ENCODE assay signal across 16 cellular contexts in the genomic region with DNA sequence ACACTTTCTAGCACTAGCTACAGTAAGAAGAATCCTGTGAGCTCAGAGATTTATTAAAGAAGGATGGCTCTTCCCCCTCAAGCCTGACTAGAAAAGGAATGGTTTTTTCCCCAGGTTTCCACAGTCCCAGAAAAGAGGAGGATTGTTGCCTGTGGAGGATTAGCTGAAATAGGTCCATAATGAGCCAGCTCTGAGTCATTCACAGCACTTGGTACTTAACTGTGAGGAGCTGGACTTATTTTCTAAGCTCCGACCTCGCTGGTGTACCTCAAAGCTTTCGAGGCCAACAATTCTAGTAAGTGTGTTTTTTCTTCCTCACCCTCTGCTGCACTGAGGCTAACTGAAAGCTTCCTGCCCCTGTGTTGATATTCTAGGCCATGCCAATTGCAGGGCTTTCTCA.
DNase-seq lines count a peak whose midpoint lies in the region; ATAC-seq and TF ChIP-seq lines count a peak whose summit lies in the region.
"Had no signal": no experiment of that assay in that cellular context is flagged by ENCODE, and none has a peak within 500 bp of the region (broad histone marks: within the 10 kb centered on the region; RNA-seq: fewer than 3 reads in every experiment).

No MANE protein-coding gene starts in this region.

- no peak overlapping the region for H3K9ac ChIP-seq in SK-N-SH
- H3K9ac ChIP-seq: parathyroid adenoma had no signal

- no peak overlapping the region for H3K4me3 ChIP-seq in SK-N-SH (ENCODE audit: low read depth in 2 of 2, low read length in 1 of 2)
- H3K4me3 ChIP-seq: GM12878, Peyer's patch had no signal

- no peaks in the 10 kb centered on the region for H3K79me2 ChIP-seq in SK-N-SH (ENCODE audit: insufficient read depth)
- H3K79me2 ChIP-seq: parathyroid adenoma had no signal

- H3K36me3 ChIP-seq in SK-N-SH (replicated peaks in 1 of 2; ENCODE audit: control insufficient read depth in 1 of 2, insufficient read depth in 2 of 2, low read length in 1 of 2) = no peaks in the 10 kb centered on the region
- H3K36me3 ChIP-seq: Peyer's patch had no signal

- WGBS in SK-N-SH (ENCODE audit: low lambda C conversion rate) = 67% methylated on average over 3 of the region's 3 CpGs

- H2AFZ ChIP-seq in SK-N-SH (ENCODE audit: low read depth) = 0 out of 2 replicates have a peak overlapping the region, but pooled peaks have one; percentile 6
- H2AFZ ChIP-seq: parathyroid adenoma had no signal

- H3K9me3 ChIP-seq in SK-N-SH = no peaks in the 10 kb centered on the region
- H3K9me3 ChIP-seq: Peyer's patch had no signal

- ATAC-seq in HG03457 (IDR thresholded peaks at IDR 0.05; ENCODE audit: unreplicated experiment) (no peak), HG02973 (IDR thresholded peaks at IDR 0.05; ENCODE audit: unreplicated experiment) (no peak)
- ATAC-seq: activated naive CD8-positive, alpha-beta T cell treated with anti-CD3 and anti-CD28 coated beads, Interleukin-2, amount 50 U/mL, for 24 hours; GM12878 had no signal

- no peaks in the 10 kb centered on the region for H3K9me2 ChIP-seq in SK-N-SH

- H4K20me1 ChIP-seq in SK-N-SH (ENCODE audit: insufficient read depth) = no peaks in the 10 kb centered on the region

- no peak for TF ChIP-seq CTCF in SK-N-SH (IDR thresholded peaks at IDR 0.05)

- H3K4me1 ChIP-seq in SK-N-SH (ENCODE audit: control insufficient read depth in 1 of 2, insufficient read depth in 2 of 2, low read depth in 1 of 2, low read length in 1 of 2) = no peaks in the 10 kb centered on the region
- H3K4me1 ChIP-seq: parathyroid adenoma, Peyer's patch had no signal

- TF ChIP-seq EP300 in SK-N-SH (IDR thresholded peaks at IDR 0.05; ENCODE audit: borderline replicate concordance in 1 of 2, low read depth in 1 of 2, low read length in 1 of 2) = no peak

- CTCF ChIA-PET in SK-N-SH (lab: Yijun Ruan, JAX) = no interaction called here

- POLR2A ChIA-PET in SK-N-SH (lab: Yijun Ruan, JAX) = no interaction called here

- TF ChIP-seq RAD21 in SK-N-SH (IDR thresholded peaks at IDR 0.05; ENCODE audit: low read length) = no peak

- H3K27me3 ChIP-seq in SK-N-SH (ENCODE audit: insufficient read depth) = no peaks in the 10 kb centered on the region
- H3K27me3 ChIP-seq: Peyer's patch had no signal

- peak overlapping the region; percentile 43 for H3K4me2 ChIP-seq in SK-N-SH

- H3F3A ChIP-seq in SK-N-SH (replicated peaks; ENCODE audit: insufficient read depth) = no peaks in the 10 kb centered on the region

- H3K27ac ChIP-seq in SK-N-SH (ENCODE audit: low read depth in 2 of 2, low read length in 1 of 2) (no peak overlapping the region), substantia nigra (ENCODE audit: low read depth, low read length, poor library complexity, severe bottlenecking) (no peak overlapping the region)
- H3K27ac ChIP-seq: parathyroid adenoma, Peyer's patch had no signal

- peak; percentile 62 for DNase-seq in EH (ENCODE audit: low read depth)
- no peak for DNase-seq in SK-N-SH
- DNase-seq in fibroblast of gingiva (ENCODE audit: low read depth) = peak; percentile 14
- DNase-seq in putamen (ENCODE audit: low spot score) = peak; percentile 30
- no peak for DNase-seq in globus pallidus (ENCODE audit: low spot score)
- no peak for DNase-seq in substantia nigra (lab: John Stamatoyannopoulos, UW)
- DNase-seq: activated naive CD8-positive, alpha-beta T cell treated with anti-CD3 and anti-CD28 coated beads, Interleukin-2, amount 50 U/mL, for 24 hours; activated T-cell treated with anti-CD3 and anti-CD28 coated beads for 4 hours; midbrain; NCI-H1436 treated with DMSO at 0.1 percent for 48 hours; Peyer's patch; T-helper 2 cell had no signal

TF ChIP-seq in SK-N-SH, 30 proteins besides CTCF, POLR2A, EP300 and RAD21:
- TF ChIP-seq NFIC (IDR thresholded peaks at IDR 0.05; ENCODE audit: borderline replicate concordance) (no peak), TEAD4 (IDR thresholded peaks at IDR 0.05; ENCODE audit: borderline replicate concordance, insufficient read depth) (no peak), FOSL2 (IDR thresholded peaks at IDR 0.05; ENCODE audit: borderline replicate concordance, low read depth) (peak; percentile 51), JUND (IDR thresholded peaks at IDR 0.05) (peak; percentile 8; the same call in 1 of the 2 replicates)

Comparison
In these comparisons a context has a peak if more than half of its experiments do, and no peak if none do; other contexts are left out.
1. DNase-seq: peak in EH (single experiment), fibroblast of gingiva (single experiment) and putamen (single experiment); none in SK-N-SH (single experiment), globus pallidus (single experiment) and substantia nigra (0 of 49).